In the genomic region with DNA sequence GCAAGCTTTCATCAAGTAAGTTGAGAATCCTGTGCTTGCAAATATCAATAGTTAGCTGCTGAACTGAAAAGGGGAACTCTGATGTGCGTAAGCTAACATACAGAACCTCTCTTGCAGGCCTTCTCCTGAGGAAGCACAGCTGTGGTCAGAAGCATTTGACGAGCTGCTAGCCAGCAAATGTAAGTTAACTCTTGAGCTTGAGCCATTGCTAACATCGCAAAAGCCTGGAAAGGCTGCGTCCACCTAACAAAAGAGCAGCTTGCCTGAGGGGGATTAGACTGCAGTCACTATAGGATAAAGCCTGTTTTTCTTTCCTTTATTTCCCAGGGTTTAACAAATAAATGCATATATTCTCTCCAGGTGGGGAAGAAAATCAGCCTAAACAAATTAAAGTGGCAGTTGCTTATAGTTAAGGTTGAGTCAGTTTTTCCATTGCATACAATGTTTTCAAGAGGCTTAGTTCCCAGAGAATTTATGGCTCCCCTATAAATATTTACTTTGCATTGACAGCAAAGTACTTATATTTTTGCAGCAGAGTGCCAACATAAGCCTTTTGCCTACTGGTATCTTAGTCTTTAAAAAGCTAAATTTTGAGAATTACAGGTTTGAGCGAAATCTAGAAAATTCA, we compare ENCODE assay signal across 8 cellular contexts. TPM values are rescaled to one million over a fixed set of nuclear protein-coding genes. Genes with fewer than 3 reads are reported as not detected.
DNase-seq lines count a peak whose midpoint lies in the region; ATAC-seq and TF ChIP-seq lines count a peak whose summit lies in the region.

No MANE protein-coding gene starts in this region.

- dilution Hi-C loops in IMR-90 (cut with HindIII; ENCODE audit: low sequenced_read_pairs, unreplicated experiment): loop anchor here (25.0 kb wide), 1 partner anchor 202 kb away; no protein-coding TSS in a partner anchor

- TF ChIP-seq POLR2A in IMR-90 (IDR thresholded peaks at IDR 0.05; ENCODE audit: low read depth, low read length): peak; percentile 6; the same call in 1 of the 2 replicates

- peak overlapping the region; percentile 6 for H3K18ac ChIP-seq in IMR-90 (ENCODE audit: low read depth, low read length)

- no peak overlapping the region for H4K91ac ChIP-seq in IMR-90 (ENCODE audit: insufficient read depth, low read depth, low read length)

- H3K36me3 ChIP-seq in IMR-90 (ENCODE audit: control insufficient read depth, insufficient read depth, low read length): peaks cover 11% of the 10 kb centered on the region

- peaks cover 9 to 17% of the 10 kb centered on the region in 2 experiments; a peak in 3 of 4 replicates for H3K79me1 ChIP-seq in IMR-90 (ENCODE audit: low read depth in 1 of 2, low read length in 2 of 2)

- in situ Hi-C loops in IMR-90 (cut with MboI; ENCODE audit: low sequenced_read_pairs): loop anchor here (5.0 kb wide), 1 partner anchor 212 kb away; no protein-coding TSS in a partner anchor

- WGBS in IMR-90 (ENCODE audit: extremely low coverage in 2 of 2, insufficient read length in 1 of 2), 2 experiments: 0% methylated on average over 2 of the region's 5 CpGs; no CpG with 5 or more reads in 1 of the 2 experiments

- H3K4me3 ChIP-seq in IMR-90 (ENCODE audit: insufficient read depth, low read depth, low read length) (peak overlapping the region; percentile 73), iPS-18c (ENCODE audit: insufficient read depth, low read depth, low read length) (peak overlapping the region; percentile 96; the same call in 1 of the 2 replicates)

- BruUV-seq in IMR-90 (replicated peaks; lab: Mats Ljungman, UMichigan): no TSS peak

- peak overlapping the region; percentile 90 for H3K4me3 Mint-ChIP-seq in activated T-cell treated with anti-CD3 and anti-CD28 coated beads, Interleukin-2, amount 50 U/mL, for 24 hours
- H3K4me3 Mint-ChIP-seq in activated CD8-positive, alpha-beta T cell treated with anti-CD3 and anti-CD28 coated beads for 36 hours: peak overlapping the region; percentile 89

- H2AK9ac ChIP-seq in IMR-90 (replicated peaks; ENCODE audit: low read depth, low read length, poor library complexity): no peak overlapping the region

- no peaks in the 10 kb centered on the region for H3K9me3 Mint-ChIP-seq in activated T-cell treated with anti-CD3 and anti-CD28 coated beads, Interleukin-2, amount 50 U/mL, for 24 hours
- H3K9me3 Mint-ChIP-seq in activated CD8-positive, alpha-beta T cell treated with anti-CD3 and anti-CD28 coated beads for 36 hours: no peaks in the 10 kb centered on the region

- ATAC-seq in IMR-90 (ENCODE audit: low read depth) (no peak), HG02798 (IDR thresholded peaks at IDR 0.05; ENCODE audit: poor library complexity, unreplicated experiment) (no peak)
- no peak for ATAC-seq in activated CD8-positive, alpha-beta T cell treated with anti-CD3 and anti-CD28 coated beads for 36 hours

- H3K9me3 ChIP-seq in IMR-90 (ENCODE audit: control insufficient read depth, insufficient read depth, low read length) (no peaks in the 10 kb centered on the region), iPS-18c (ENCODE audit: control insufficient read depth, insufficient read depth, low read length) (no peaks in the 10 kb centered on the region)

- H3K56ac ChIP-seq in IMR-90 (ENCODE audit: extremely low read depth, insufficient read depth, low read length): 0 out of 2 replicates have a peak overlapping the region, but pooled peaks have one; percentile 30

- H3K27ac ChIP-seq in IMR-90 (ENCODE audit: insufficient read depth, low read length) (peak overlapping the region; percentile 67), substantia nigra (ENCODE audit: low read depth, low read length, poor library complexity, severe bottlenecking) (peak overlapping the region; percentile 22)

- peak overlapping the region; percentile 43; the same call in 1 of the 2 replicates for H3K14ac ChIP-seq in IMR-90 (replicated peaks; ENCODE audit: low read depth, low read length)

- H3K36me3 Mint-ChIP-seq in activated T-cell treated with anti-CD3 and anti-CD28 coated beads, Interleukin-2, amount 50 U/mL, for 24 hours (ENCODE audit: low read depth): peaks cover 24% of the 10 kb centered on the region
- peaks cover 7% of the 10 kb centered on the region for H3K36me3 Mint-ChIP-seq in activated CD8-positive, alpha-beta T cell treated with anti-CD3 and anti-CD28 coated beads for 36 hours (ENCODE audit: low read depth)

- H3K23ac ChIP-seq in IMR-90 (ENCODE audit: low read depth, low read length): peak overlapping the region; percentile 4; the same call in 1 of the 2 replicates

- no peak for TF ChIP-seq RAD21 in IMR-90 (IDR thresholded peaks at IDR 0.05; ENCODE audit: low read length)

- no peak overlapping the region for H2BK120ac ChIP-seq in IMR-90 (ENCODE audit: low read depth, low read length)

- peaks cover 3% of the 10 kb centered on the region; the same call in 1 of the 2 replicates for H3K9me1 ChIP-seq in IMR-90 (ENCODE audit: insufficient read depth, low read length)

- CTCF ChIA-PET in IMR-90 (lab: Yijun Ruan, JAX): interaction anchor here (0.9 to 1.8 kb wide), 5 partner anchors 100 to 337 kb away, joined by 3 to 8 read pairs (median 3); no protein-coding TSS in a partner anchor
- CTCF ChIA-PET in activated CD8-positive, alpha-beta T cell treated with anti-CD3 and anti-CD28 coated beads for 36 hours (lab: Charles Lee): interaction anchor here (1.2 to 2.0 kb wide), 6 partner anchors 9 to 333 kb away, joined by 3 to 10 read pairs (median 4); no protein-coding TSS in a partner anchor

- H3K4me2 ChIP-seq in IMR-90 (ENCODE audit: low read depth, low read length): peak overlapping the region; percentile 61

- intact Hi-C loops in IMR-90 (cut with micrococcal nuclease): loop anchor here (2.0 kb wide), 1 partner anchor 336 kb away; no protein-coding TSS in a partner anchor
- intact Hi-C loops in activated CD8-positive, alpha-beta T cell treated with anti-CD3 and anti-CD28 coated beads for 36 hours (cut with micrococcal nuclease): no loop called here

- H4K5ac ChIP-seq in IMR-90 (ENCODE audit: low read depth, low read length): no peak overlapping the region

- 0 out of 4 replicates have a peak overlapping the region, but pooled peaks of 1 of the 2 experiments have one; percentile 22 for H4K8ac ChIP-seq in IMR-90 (ENCODE audit: low read depth in 2 of 2, low read length in 2 of 2)

- H2AK5ac ChIP-seq in IMR-90 (ENCODE audit: low read depth, low read length): no peak overlapping the region

- H2AFZ ChIP-seq in IMR-90 (replicated peaks; ENCODE audit: low read length, poor library complexity): peak overlapping the region; percentile 11

- no peak for TF ChIP-seq CTCF in IMR-90 (conservative IDR thresholded peaks at IDR 0.05; ENCODE audit: low read depth, low read length)
- TF ChIP-seq CTCF in activated CD8-positive, alpha-beta T cell treated with anti-CD3 and anti-CD28 coated beads for 36 hours (IDR thresholded peaks at IDR 0.05): no peak

- DNase-seq in activated T-cell treated with anti-CD3 and anti-CD28 coated beads, Interleukin-2, amount 50 U/mL, for 24 hours: no peak
- no peak for DNase-seq in activated T-cell treated with anti-CD3 and anti-CD28 coated beads, Interleukin-2, amount 50 U/mL, for 48 hours
- peak; percentile 82 for DNase-seq in IMR-90
- no peak for DNase-seq in activated CD8-positive, alpha-beta T cell treated with anti-CD3 and anti-CD28 coated beads for 36 hours
- DNase-seq in substantia nigra (lab: John Stamatoyannopoulos, UW): peak in 17 of 49 donors; percentile 2 to 23 (median 14)
- DNase-seq in stimulated activated CD4-positive, alpha-beta T cell treated with anti-CD3 and anti-CD28 coated beads, Interleukin-12 subunit alpha, Interleukin-12 subunit beta, amount 100 ng/mL, for 4 hours: no peak

- POLR2A ChIA-PET in IMR-90 (lab: Charles Lee; ENCODE audit: unreplicated experiment): interaction anchor here (0.6 to 0.9 kb wide), 3 partner anchors 110 to 209 kb away, joined by 3 to 4 read pairs (median 3); no protein-coding TSS in a partner anchor
- POLR2A ChIA-PET in activated CD8-positive, alpha-beta T cell treated with anti-CD3 and anti-CD28 coated beads for 36 hours (lab: Charles Lee): interaction anchor here (0.7 to 2.1 kb wide), 3 partner anchors 13 to 248 kb away, joined by 3 to 6 read pairs (median 3); partner anchors contain the start of gene UCHL5

- H3K4me1 Mint-ChIP-seq in activated T-cell treated with anti-CD3 and anti-CD28 coated beads, Interleukin-2, amount 50 U/mL, for 24 hours (ENCODE audit: low read depth): peaks cover 47% of the 10 kb centered on the region
- H3K4me1 Mint-ChIP-seq in activated CD8-positive, alpha-beta T cell treated with anti-CD3 and anti-CD28 coated beads for 36 hours (ENCODE audit: low read depth): peaks cover 29% of the 10 kb centered on the region

- H3K9ac ChIP-seq in IMR-90 (ENCODE audit: low read depth, low read length): peak overlapping the region; percentile 86

- no peak overlapping the region for H3K27ac Mint-ChIP-seq in activated T-cell treated with anti-CD3 and anti-CD28 coated beads, Interleukin-2, amount 50 U/mL, for 24 hours
- no peak overlapping the region for H3K27ac Mint-ChIP-seq in activated CD8-positive, alpha-beta T cell treated with anti-CD3 and anti-CD28 coated beads for 36 hours

- peak overlapping the region; percentile 11 for H2BK5ac ChIP-seq in IMR-90 (ENCODE audit: low read depth, low read length, poor library complexity, severe bottlenecking)

- no peaks in the 10 kb centered on the region for H3K27me3 Mint-ChIP-seq in activated T-cell treated with anti-CD3 and anti-CD28 coated beads, Interleukin-2, amount 50 U/mL, for 24 hours
- peaks cover 1% of the 10 kb centered on the region for H3K27me3 Mint-ChIP-seq in activated CD8-positive, alpha-beta T cell treated with anti-CD3 and anti-CD28 coated beads for 36 hours

- peaks cover 4% of the 10 kb centered on the region for H3K4me1 ChIP-seq in IMR-90 (ENCODE audit: control insufficient read depth, insufficient read depth, low read length)

- no peak overlapping the region for H2BK15ac ChIP-seq in IMR-90 (ENCODE audit: low read depth, low read length)

- no peak overlapping the region for H2BK20ac ChIP-seq in IMR-90 (ENCODE audit: low read depth, low read length)

- H3K27me3 ChIP-seq in IMR-90 (ENCODE audit: control insufficient read depth, insufficient read depth, low read length): no peaks in the 10 kb centered on the region

- peak overlapping the region; percentile 1 for H3K4ac ChIP-seq in IMR-90 (ENCODE audit: low read depth, low read length)

- H4K20me1 ChIP-seq in IMR-90 (ENCODE audit: insufficient read depth, low read length): peaks cover 13% of the 10 kb centered on the region; the same call in 1 of the 2 replicates

RNA-seq across cellular contexts. Expression of gene RGS2, which starts 1.5 kb away (rescaled TPM):
- 19.7 and 25.0 TPM in 2 replicates for total RNA-seq in IMR-90 (2012; rRNA removed)
- polyA plus RNA-seq in IMR-90 (2012; rRNA removed): 13.5 and 20.7 TPM in 2 replicates
- polyA plus RNA-seq in IMR-90 (2012; cell fraction: cytosol; rRNA removed): 8.0 and 10.2 TPM in 2 replicates
- polyA plus RNA-seq in IMR-90 (2012; cell fraction: nucleus; rRNA removed; ENCODE audit: low replicate concordance): 8.1 and 208 TPM in 2 replicates
- total RNA-seq in activated CD8-positive, alpha-beta T cell treated with anti-CD3 and anti-CD28 coated beads for 36 hours: 1 to 10 TPM; 5.7 to 6.3 TPM
